Comparison of ENCODE assay signal across 1 cellular context in the genomic region with DNA sequence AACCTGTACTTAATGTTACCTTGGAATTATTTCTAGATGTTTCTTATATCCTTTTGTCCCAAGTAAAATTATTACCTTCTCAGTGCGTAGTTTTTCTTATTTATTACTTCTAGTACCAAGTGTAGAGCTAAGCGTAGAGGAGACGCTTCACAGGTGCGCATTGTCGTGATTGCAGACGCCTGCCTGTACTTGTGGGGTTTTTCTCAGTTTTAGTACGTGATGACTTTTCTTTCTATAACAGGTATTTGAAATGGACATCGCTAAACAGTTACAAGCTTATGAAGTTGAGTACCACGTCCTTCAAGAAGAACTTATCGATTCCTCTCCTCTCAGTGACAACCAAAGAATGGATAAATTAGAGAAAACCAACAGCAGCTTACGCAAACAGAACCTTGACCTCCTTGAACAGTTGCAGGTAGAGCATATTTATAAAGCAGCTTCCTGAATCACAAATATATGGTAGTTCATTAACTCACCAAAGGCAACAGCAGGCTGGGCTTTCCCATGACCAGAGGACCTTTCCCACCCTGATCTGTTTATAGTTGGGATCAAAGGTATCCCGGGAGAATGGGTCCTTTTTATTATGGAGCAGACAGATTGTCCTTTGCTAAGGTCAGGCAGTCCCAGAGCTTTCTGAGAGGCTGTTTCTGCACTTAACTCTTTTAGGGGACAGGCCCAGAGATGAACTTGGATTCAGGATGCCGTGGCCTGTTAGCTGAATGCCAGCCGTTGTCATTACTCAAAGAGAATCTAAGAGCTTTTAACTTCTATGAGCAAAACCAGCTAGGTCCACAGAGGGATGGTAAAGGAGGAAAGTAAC.
TF ChIP-seq lines count a peak whose summit lies in the region.

No MANE protein-coding gene starts in this region.

TF ChIP-seq in HepG2, 621 proteins besides CTCF, POLR2A, EP300 and RAD21 (continued from another document and continues in another):
- TF ChIP-seq YEATS2 (CRISPR knock-in tag; IDR thresholded peaks at IDR 0.05; ENCODE audit: borderline replicate concordance) (peak; percentile 21; the same call in 1 of the 2 replicates), HINFP (CRISPR knock-in tag; IDR thresholded peaks at IDR 0.05; ENCODE audit: low read depth) (0 out of 2 replicates have a peak, but pooled peaks have one; percentile 50), HOXA9 (CRISPR knock-in tag; IDR thresholded peaks at IDR 0.05; ENCODE audit: borderline replicate concordance) (no peak; the same call in 1 of the 2 replicates), ZSCAN25 (CRISPR knock-in tag; IDR thresholded peaks at IDR 0.05) (no peak; the same call in 1 of the 2 replicates), PHB2 (IDR thresholded peaks at IDR 0.05; ENCODE audit: partially characterized antibody) (no peak), HMG20A (CRISPR knock-in tag; IDR thresholded peaks at IDR 0.05; ENCODE audit: borderline replicate concordance) (peak; percentile 99), KDM6A (CRISPR knock-in tag; IDR thresholded peaks at IDR 0.05; ENCODE audit: low read depth) (peak; percentile 98), HOXA5 (CRISPR knock-in tag; IDR thresholded peaks at IDR 0.05) (peak; percentile 60), PAWR (CRISPR knock-in tag; IDR thresholded peaks at IDR 0.05; ENCODE audit: borderline replicate concordance) (no peak), BCL6 (CRISPR knock-in tag; IDR thresholded peaks at IDR 0.05) (peak; percentile 94), ZNF644 (CRISPR knock-in tag; IDR thresholded peaks at IDR 0.05; ENCODE audit: low read depth) (peak; percentile 22), ZNF740 (CRISPR knock-in tag; IDR thresholded peaks at IDR 0.05) (no peak), ZNF570 (CRISPR knock-in tag; IDR thresholded peaks at IDR 0.05; ENCODE audit: borderline replicate concordance) (no peak), ZFY (CRISPR knock-in tag; IDR thresholded peaks at IDR 0.05) (peak; percentile 77), SKI (IDR thresholded peaks at IDR 0.05; ENCODE audit: partially characterized antibody) (peak; percentile 94), ZNF576 (CRISPR knock-in tag; IDR thresholded peaks at IDR 0.05) (no peak), MEIS1 (CRISPR knock-in tag; IDR thresholded peaks at IDR 0.05; ENCODE audit: borderline replicate concordance) (peak; percentile 80; the same call in 1 of the 2 replicates), PCBP2 (optimal IDR thresholded peaks at IDR 0.05; ENCODE audit: low read depth, low read length, poor library complexity, severe bottlenecking) (no peak), PAXIP1 (CRISPR knock-in tag; conservative IDR thresholded peaks at IDR 0.05) (peak; percentile 100), ZNF256 (CRISPR knock-in tag; conservative IDR thresholded peaks at IDR 0.05) (no peak), SETDB1 (CRISPR knock-in tag; IDR thresholded peaks at IDR 0.05; ENCODE audit: borderline replicate concordance) (no peak), NCOA5 (CRISPR knock-in tag; IDR thresholded peaks at IDR 0.05) (no peak), ZBTB1 (CRISPR knock-in tag; IDR thresholded peaks at IDR 0.05; ENCODE audit: borderline replicate concordance) (no peak), SRSF9 (IDR thresholded peaks at IDR 0.05; ENCODE audit: borderline replicate concordance, insufficient read depth, low read depth, low read length, poor library complexity, severe bottlenecking) (no peak), ZFP36L1 (CRISPR knock-in tag; IDR thresholded peaks at IDR 0.05) (peak; percentile 72; the same call in 1 of the 2 replicates), NFE2L1 (CRISPR knock-in tag; IDR thresholded peaks at IDR 0.05; ENCODE audit: borderline replicate concordance) (no peak), MYNN (CRISPR knock-in tag; IDR thresholded peaks at IDR 0.05; ENCODE audit: low read depth) (no peak; the same call in 1 of the 2 replicates), SCMH1 (CRISPR knock-in tag; IDR thresholded peaks at IDR 0.05; ENCODE audit: borderline replicate concordance) (no peak), ZC3H13 (CRISPR knock-in tag; IDR thresholded peaks at IDR 0.05) (no peak), ZNF670 (CRISPR knock-in tag; IDR thresholded peaks at IDR 0.05; ENCODE audit: borderline replicate concordance) (no peak), ZNF547 (CRISPR knock-in tag; IDR thresholded peaks at IDR 0.05) (0 out of 2 replicates have a peak, but pooled peaks have one; percentile 18), SSRP1 (CRISPR knock-in tag; IDR thresholded peaks at IDR 0.05) (no peak; the same call in 1 of the 2 replicates)
- TF ChIP-seq, protein P1, sequence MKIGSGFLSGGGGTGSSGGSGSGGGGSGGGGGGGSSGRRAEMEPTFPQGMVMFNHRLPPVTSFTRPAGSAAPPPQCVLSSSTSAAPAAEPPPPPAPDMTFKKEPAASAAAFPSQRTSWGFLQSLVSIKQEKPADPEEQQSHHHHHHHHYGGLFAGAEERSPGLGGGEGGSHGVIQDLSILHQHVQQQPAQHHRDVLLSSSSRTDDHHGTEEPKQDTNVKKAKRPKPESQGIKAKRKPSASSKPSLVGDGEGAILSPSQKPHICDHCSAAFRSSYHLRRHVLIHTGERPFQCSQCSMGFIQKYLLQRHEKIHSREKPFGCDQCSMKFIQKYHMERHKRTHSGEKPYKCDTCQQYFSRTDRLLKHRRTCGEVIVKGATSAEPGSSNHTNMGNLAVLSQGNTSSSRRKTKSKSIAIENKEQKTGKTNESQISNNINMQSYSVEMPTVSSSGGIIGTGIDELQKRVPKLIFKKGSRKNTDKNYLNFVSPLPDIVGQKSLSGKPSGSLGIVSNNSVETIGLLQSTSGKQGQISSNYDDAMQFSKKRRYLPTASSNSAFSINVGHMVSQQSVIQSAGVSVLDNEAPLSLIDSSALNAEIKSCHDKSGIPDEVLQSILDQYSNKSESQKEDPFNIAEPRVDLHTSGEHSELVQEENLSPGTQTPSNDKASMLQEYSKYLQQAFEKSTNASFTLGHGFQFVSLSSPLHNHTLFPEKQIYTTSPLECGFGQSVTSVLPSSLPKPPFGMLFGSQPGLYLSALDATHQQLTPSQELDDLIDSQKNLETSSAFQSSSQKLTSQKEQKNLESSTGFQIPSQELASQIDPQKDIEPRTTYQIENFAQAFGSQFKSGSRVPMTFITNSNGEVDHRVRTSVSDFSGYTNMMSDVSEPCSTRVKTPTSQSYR (CRISPR knock-in tag; IDR thresholded peaks at IDR 0.05; ENCODE audit: borderline replicate concordance): no peak; the same call in 1 of the 2 replicates
- TF ChIP-seq, protein P2, sequence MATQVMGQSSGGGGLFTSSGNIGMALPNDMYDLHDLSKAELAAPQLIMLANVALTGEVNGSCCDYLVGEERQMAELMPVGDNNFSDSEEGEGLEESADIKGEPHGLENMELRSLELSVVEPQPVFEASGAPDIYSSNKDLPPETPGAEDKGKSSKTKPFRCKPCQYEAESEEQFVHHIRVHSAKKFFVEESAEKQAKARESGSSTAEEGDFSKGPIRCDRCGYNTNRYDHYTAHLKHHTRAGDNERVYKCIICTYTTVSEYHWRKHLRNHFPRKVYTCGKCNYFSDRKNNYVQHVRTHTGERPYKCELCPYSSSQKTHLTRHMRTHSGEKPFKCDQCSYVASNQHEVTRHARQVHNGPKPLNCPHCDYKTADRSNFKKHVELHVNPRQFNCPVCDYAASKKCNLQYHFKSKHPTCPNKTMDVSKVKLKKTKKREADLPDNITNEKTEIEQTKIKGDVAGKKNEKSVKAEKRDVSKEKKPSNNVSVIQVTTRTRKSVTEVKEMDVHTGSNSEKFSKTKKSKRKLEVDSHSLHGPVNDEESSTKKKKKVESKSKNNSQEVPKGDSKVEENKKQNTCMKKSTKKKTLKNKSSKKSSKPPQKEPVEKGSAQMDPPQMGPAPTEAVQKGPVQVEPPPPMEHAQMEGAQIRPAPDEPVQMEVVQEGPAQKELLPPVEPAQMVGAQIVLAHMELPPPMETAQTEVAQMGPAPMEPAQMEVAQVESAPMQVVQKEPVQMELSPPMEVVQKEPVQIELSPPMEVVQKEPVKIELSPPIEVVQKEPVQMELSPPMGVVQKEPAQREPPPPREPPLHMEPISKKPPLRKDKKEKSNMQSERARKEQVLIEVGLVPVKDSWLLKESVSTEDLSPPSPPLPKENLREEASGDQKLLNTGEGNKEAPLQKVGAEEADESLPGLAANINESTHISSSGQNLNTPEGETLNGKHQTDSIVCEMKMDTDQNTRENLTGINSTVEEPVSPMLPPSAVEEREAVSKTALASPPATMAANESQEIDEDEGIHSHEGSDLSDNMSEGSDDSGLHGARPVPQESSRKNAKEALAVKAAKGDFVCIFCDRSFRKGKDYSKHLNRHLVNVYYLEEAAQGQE (IDR thresholded peaks at IDR 0.05; ENCODE audit: borderline replicate concordance in 1 of 2, low read depth in 1 of 2, low read length in 2 of 2): peak in 1 of 2 experiments; percentile 80; a peak in 2 of 4 replicates
- TF ChIP-seq, protein P3, sequence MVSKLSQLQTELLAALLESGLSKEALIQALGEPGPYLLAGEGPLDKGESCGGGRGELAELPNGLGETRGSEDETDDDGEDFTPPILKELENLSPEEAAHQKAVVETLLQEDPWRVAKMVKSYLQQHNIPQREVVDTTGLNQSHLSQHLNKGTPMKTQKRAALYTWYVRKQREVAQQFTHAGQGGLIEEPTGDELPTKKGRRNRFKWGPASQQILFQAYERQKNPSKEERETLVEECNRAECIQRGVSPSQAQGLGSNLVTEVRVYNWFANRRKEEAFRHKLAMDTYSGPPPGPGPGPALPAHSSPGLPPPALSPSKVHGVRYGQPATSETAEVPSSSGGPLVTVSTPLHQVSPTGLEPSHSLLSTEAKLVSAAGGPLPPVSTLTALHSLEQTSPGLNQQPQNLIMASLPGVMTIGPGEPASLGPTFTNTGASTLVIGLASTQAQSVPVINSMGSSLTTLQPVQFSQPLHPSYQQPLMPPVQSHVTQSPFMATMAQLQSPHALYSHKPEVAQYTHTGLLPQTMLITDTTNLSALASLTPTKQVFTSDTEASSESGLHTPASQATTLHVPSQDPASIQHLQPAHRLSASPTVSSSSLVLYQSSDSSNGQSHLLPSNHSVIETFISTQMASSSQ (IDR thresholded peaks at IDR 0.05; ENCODE audit: low read depth): peak; percentile 100
- TF ChIP-seq, protein P3 (CRISPR knock-in tag; IDR thresholded peaks at IDR 0.05; ENCODE audit: borderline replicate concordance): peak; percentile 100
- TF ChIP-seq, protein P4, sequence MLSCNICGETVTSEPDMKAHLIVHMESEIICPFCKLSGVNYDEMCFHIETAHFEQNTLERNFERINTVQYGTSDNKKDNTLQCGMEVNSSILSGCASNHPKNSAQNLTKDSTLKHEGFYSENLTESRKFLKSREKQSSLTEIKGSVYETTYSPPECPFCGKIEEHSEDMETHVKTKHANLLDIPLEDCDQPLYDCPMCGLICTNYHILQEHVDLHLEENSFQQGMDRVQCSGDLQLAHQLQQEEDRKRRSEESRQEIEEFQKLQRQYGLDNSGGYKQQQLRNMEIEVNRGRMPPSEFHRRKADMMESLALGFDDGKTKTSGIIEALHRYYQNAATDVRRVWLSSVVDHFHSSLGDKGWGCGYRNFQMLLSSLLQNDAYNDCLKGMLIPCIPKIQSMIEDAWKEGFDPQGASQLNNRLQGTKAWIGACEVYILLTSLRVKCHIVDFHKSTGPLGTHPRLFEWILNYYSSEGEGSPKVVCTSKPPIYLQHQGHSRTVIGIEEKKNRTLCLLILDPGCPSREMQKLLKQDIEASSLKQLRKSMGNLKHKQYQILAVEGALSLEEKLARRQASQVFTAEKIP (CRISPR knock-in tag; IDR thresholded peaks at IDR 0.05; ENCODE audit: borderline replicate concordance): no peak
